ENCODE assay signal across 18 cellular contexts in the genomic region with DNA sequence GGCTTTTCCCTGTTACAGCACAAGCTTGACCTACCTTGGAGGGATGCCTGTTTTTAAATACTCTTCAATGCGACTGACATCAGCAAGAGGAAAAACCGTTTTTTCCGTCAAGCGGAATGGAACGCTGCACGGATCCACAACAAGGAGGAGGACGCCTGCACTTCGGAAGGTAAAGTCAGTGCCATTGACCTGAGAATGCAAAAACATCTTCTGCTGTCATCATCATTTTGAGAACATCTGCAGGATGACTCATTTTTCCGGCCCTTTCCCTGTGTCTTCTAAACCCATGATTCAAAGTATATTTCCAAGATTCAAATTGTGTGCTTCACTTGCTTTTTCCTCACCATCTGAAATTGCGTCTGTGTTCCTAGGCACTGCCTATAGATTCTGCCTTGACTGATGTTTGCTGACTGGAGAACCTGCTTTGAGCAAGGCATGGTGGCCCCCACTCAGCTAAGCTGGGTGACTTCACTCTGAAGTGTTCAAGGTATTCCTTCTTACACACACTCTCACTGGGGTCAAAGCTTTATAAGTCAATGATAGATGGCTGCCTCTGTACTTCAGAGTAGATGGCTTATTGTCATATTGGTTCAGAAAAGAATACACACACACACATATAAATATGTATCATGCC.
DNase-seq lines count a peak whose midpoint lies in the region; ATAC-seq and TF ChIP-seq lines count a peak whose summit lies in the region.
"Had no signal": no experiment of that assay in that cellular context is flagged by ENCODE, and none has a peak within 500 bp of the region (broad histone marks: within the 10 kb centered on the region; RNA-seq: fewer than 3 reads in every experiment).

No MANE protein-coding gene starts in this region.

- H3K36me3 Mint-ChIP-seq in CD4-positive, alpha-beta memory T cell = peaks cover 43 to 48% of the 10 kb centered on the region in 2 donors
- peaks cover 29 to 44% of the 10 kb centered on the region in 2 donors for H3K36me3 Mint-ChIP-seq in stimulated activated naive B cell treated with anti-CD40 and anti-IgM and Interleukin-4, amounts not matched to agents 10 μg/mL and 1 μg/mL and 100 μg/mL, for 72 hours

- no peaks in the 10 kb centered on the region for H3K9me3 Mint-ChIP-seq in CD4-positive, alpha-beta memory T cell
- H3K9me3 Mint-ChIP-seq in stimulated activated naive B cell treated with anti-CD40 and anti-IgM and Interleukin-4, amounts not matched to agents 10 μg/mL and 1 μg/mL and 100 μg/mL, for 72 hours = no peaks in the 10 kb centered on the region

- no peak for TF ChIP-seq CTCF in astrocyte of the spinal cord (IDR thresholded peaks at IDR 0.05; ENCODE audit: low read depth, low read length)
- no peak for TF ChIP-seq CTCF in right lobe of liver (IDR thresholded peaks at IDR 0.05)

- no peak for TF ChIP-seq POLR2A in right lobe of liver (IDR thresholded peaks at IDR 0.05)

- in situ Hi-C loops in astrocyte of the spinal cord (cut with HindIII; ENCODE audit: low sequenced_read_pairs) = no loop called here

- POLR2A ChIA-PET in CD4-positive, alpha-beta memory T cell (lab: Charles Lee; ENCODE audit: partially characterized antibody) = interaction anchor here (1.5 kb wide), 1 partner anchor 51 kb away, joined by 4 read pairs; no protein-coding TSS in a partner anchor

- peaks cover 4% of the 10 kb centered on the region for H3K36me3 ChIP-seq in CD4-positive, alpha-beta memory T cell (ENCODE audit: insufficient read depth, low read length)
- H3K36me3 ChIP-seq in right lobe of liver = peaks cover 0 to 31% (median 4%) of the 10 kb centered on the region in 4 donors
- H3K36me3 ChIP-seq: BE2C had no signal

- 84% methylated on average over 3 of the region's 10 CpGs for WGBS in right lobe of liver (ENCODE audit: insufficient coverage, low coverage, low lambda C conversion rate, missing lambda C conversion rate)

- no peaks in the 10 kb centered on the region for H3K27me3 ChIP-seq in CD4-positive, alpha-beta memory T cell (ENCODE audit: insufficient read depth, low read length)
- no peaks in the 10 kb centered on the region for H3K27me3 ChIP-seq in right lobe of liver
- H3K27me3 ChIP-seq: BE2C, body of pancreas, dorsolateral prefrontal cortex, esophagus squamous epithelium, hepatocyte, right atrium auricular region had no signal

- peaks cover 26% of the 10 kb centered on the region for H3K4me1 ChIP-seq in CD4-positive, alpha-beta memory T cell (ENCODE audit: insufficient read depth, low read length)
- H3K4me1 ChIP-seq in right lobe of liver = peaks cover 0 to 24% (median 5%) of the 10 kb centered on the region in 4 donors
- H3K4me1 ChIP-seq: BE2C, body of pancreas, right atrium auricular region had no signal

- no peaks in the 10 kb centered on the region for H3K27me3 Mint-ChIP-seq in CD4-positive, alpha-beta memory T cell
- no peaks in the 10 kb centered on the region for H3K27me3 Mint-ChIP-seq in stimulated activated naive B cell treated with anti-CD40 and anti-IgM and Interleukin-4, amounts not matched to agents 10 μg/mL and 1 μg/mL and 100 μg/mL, for 72 hours

- H3K4me1 Mint-ChIP-seq in CD4-positive, alpha-beta memory T cell = peaks cover 24 to 50% (median 34%) of the 10 kb centered on the region in 4 donors
- H3K4me1 Mint-ChIP-seq in stimulated activated naive B cell treated with anti-CD40 and anti-IgM and Interleukin-4, amounts not matched to agents 10 μg/mL and 1 μg/mL and 100 μg/mL, for 72 hours = peaks cover 7 to 37% of the 10 kb centered on the region in 2 donors

- H3K27ac Mint-ChIP-seq in CD4-positive, alpha-beta memory T cell = peak overlapping the region; percentile 0 to 83 (median 60)
- no peak overlapping the region for H3K27ac Mint-ChIP-seq in stimulated activated naive B cell treated with anti-CD40 and anti-IgM and Interleukin-4, amounts not matched to agents 10 μg/mL and 1 μg/mL and 100 μg/mL, for 72 hours
- H3K27ac Mint-ChIP-seq: activated CD8-positive, alpha-beta T cell treated with anti-CD3 and anti-CD28 coated beads, Interleukin-2, amount 10 ng/mL, durations not matched to agents 7 days and 5 days had no signal

- no peak for DNase-seq in CD4-positive, alpha-beta memory T cell
- peak; percentile 54 for DNase-seq in HT1080 (ENCODE audit: low read depth)
- DNase-seq in astrocyte of the spinal cord (ENCODE audit: low read depth, low spot score) = peak; percentile 22
- no peak for DNase-seq in right lobe of liver
- DNase-seq in HuH-7.5 (ENCODE audit: low spot score) = no peak
- DNase-seq in NCI-H2029 treated with DMSO at 0.1 percent for 48 hours (lab: John Stamatoyannopoulos, UW) = no peak
- no peak for DNase-seq in stimulated activated naive B cell treated with anti-CD40 and anti-IgM and Interleukin-4, amounts not matched to agents 10 μg/mL and 1 μg/mL and 100 μg/mL, for 72 hours
- DNase-seq: activated CD8-positive, alpha-beta T cell treated with anti-CD3 and anti-CD28 coated beads, Interleukin-2, amount 10 ng/mL, durations not matched to agents 7 days and 5 days; activated effector memory CD4-positive, alpha-beta T cell treated with Interleukin-2 at 50 U/mL for 16 hours; BE2C; body of pancreas; dorsolateral prefrontal cortex; esophagus squamous epithelium; NCI-H2081 had no signal

- H3K9me3 ChIP-seq in CD4-positive, alpha-beta memory T cell (ENCODE audit: control insufficient read depth in 1 of 2, low read length in 2 of 2) = no peaks in the 10 kb centered on the region
- no peaks in the 10 kb centered on the region for H3K9me3 ChIP-seq in right lobe of liver
- H3K9me3 ChIP-seq: BE2C, body of pancreas, esophagus squamous epithelium, right atrium auricular region, thoracic aorta had no signal

- no peak overlapping the region for H3K27ac ChIP-seq in CD4-positive, alpha-beta memory T cell (ENCODE audit: low read depth, low read length)
- H3K27ac ChIP-seq in right lobe of liver = peak overlapping the region in 2 of 3 donors; percentile 11 to 70
- H3K27ac ChIP-seq: dorsolateral prefrontal cortex, hepatocyte, right atrium auricular region, thoracic aorta had no signal

- peak overlapping the region in 4 of 8 donors; percentile 2 to 55 (median 19) for H3K4me3 Mint-ChIP-seq in CD4-positive, alpha-beta memory T cell
- no peak overlapping the region for H3K4me3 Mint-ChIP-seq in stimulated activated naive B cell treated with anti-CD40 and anti-IgM and Interleukin-4, amounts not matched to agents 10 μg/mL and 1 μg/mL and 100 μg/mL, for 72 hours
- H3K4me3 Mint-ChIP-seq: activated CD8-positive, alpha-beta T cell treated with anti-CD3 and anti-CD28 coated beads, Interleukin-2, amount 10 ng/mL, durations not matched to agents 7 days and 5 days had no signal

- H3K4me3 ChIP-seq in CD4-positive, alpha-beta memory T cell (ENCODE audit: low read length in 2 of 2) = no peak overlapping the region
- H3K4me3 ChIP-seq in astrocyte of the spinal cord (ENCODE audit: low read depth, low read length) (no peak overlapping the region), right lobe of liver (no peak overlapping the region)
- H3K4me3 ChIP-seq: body of pancreas, dorsolateral prefrontal cortex, esophagus squamous epithelium, hepatocyte, right atrium auricular region, thoracic aorta had no signal

- CTCF ChIA-PET in CD4-positive, alpha-beta memory T cell (lab: Charles Lee; ENCODE audit: partially characterized antibody) = interaction anchor here (1.2 to 2.4 kb wide), 2 partner anchors 20 to 71 kb away, joined by 3 to 6 read pairs; no protein-coding TSS in a partner anchor

- intact Hi-C loops in CD4-positive, alpha-beta memory T cell (cut with micrococcal nuclease) = no loop called here
- intact Hi-C loops in right lobe of liver (cut with DNase I) = no loop called here

- ATAC-seq in right lobe of liver = peak; percentile 4 to 59 (median 16)
- ATAC-seq in stimulated activated naive B cell treated with anti-CD40 and anti-IgM and Interleukin-4, amounts not matched to agents 10 μg/mL and 1 μg/mL and 100 μg/mL, for 72 hours (replicated peaks) = no peak
- ATAC-seq: activated CD8-positive, alpha-beta T cell treated with anti-CD3 and anti-CD28 coated beads, Interleukin-2, amount 10 ng/mL, durations not matched to agents 7 days and 5 days; body of pancreas; PC-3 had no signal

Comparison
In these comparisons a context has a peak if more than half of its experiments do, and no peak if none do; other contexts are left out.
1. DNase-seq: peak in HT1080 (single experiment) and astrocyte of the spinal cord (single experiment); none in CD4-positive, alpha-beta memory T cell (0 of 5), right lobe of liver (0 of 3), HuH-7.5 (single experiment), NCI-H2029 treated with DMSO at 0.1 percent for 48 hours (single experiment) and stimulated activated naive B cell treated with anti-CD40 and anti-IgM and Interleukin-4, amounts not matched to agents 10 μg/mL and 1 μg/mL and 100 μg/mL, for 72 hours (single experiment).
2. ATAC-seq: peak in right lobe of liver (4 of 4); none in stimulated activated naive B cell treated with anti-CD40 and anti-IgM and Interleukin-4, amounts not matched to agents 10 μg/mL and 1 μg/mL and 100 μg/mL, for 72 hours (0 of 2).